10 cellular contexts compared by ENCODE assay signal in genomic region chr17:81039854-81040758, GRCh38. TPM values are rescaled to one million over a fixed set of nuclear protein-coding genes. Genes with fewer than 3 reads are reported as not detected.
DNase-seq lines count a peak whose midpoint lies in the region; ATAC-seq and TF ChIP-seq lines count a peak whose summit lies in the region.
"Had no signal": no experiment of that assay in that cellular context is flagged by ENCODE, and none has a peak within 500 bp of the region (broad histone marks: within the 10 kb centered on the region; RNA-seq: fewer than 3 reads in every experiment).

No MANE protein-coding gene starts in this region.

- no peaks in the 10 kb centered on the region for H3K9me3 Mint-ChIP-seq in activated T-cell treated with anti-CD3 and anti-CD28 coated beads, Interleukin-2, amount 50 U/mL, for 4 hours

- H3K4me3 ChIP-seq in SK-N-MC (peak overlapping the region; percentile 37), fibroblast of villous mesenchyme (ENCODE audit: low read depth, low read length) (peak overlapping the region; percentile 3), stomach smooth muscle (ENCODE audit: low read length in 2 of 2) (peak overlapping the region in 1 of 2 donors; percentile 35)

- peaks cover 81% of the 10 kb centered on the region for H3K4me1 ChIP-seq in stomach smooth muscle (ENCODE audit: control insufficient read depth, insufficient read depth, low read length)

- peaks cover 1% of the 10 kb centered on the region for H3K36me3 Mint-ChIP-seq in activated T-cell treated with anti-CD3 and anti-CD28 coated beads, Interleukin-2, amount 50 U/mL, for 4 hours (ENCODE audit: insufficient read depth)

- no peaks in the 10 kb centered on the region for H3K36me3 ChIP-seq in SK-N-MC (ENCODE audit: insufficient read depth, low read length)
- peaks cover 0 to 2% of the 10 kb centered on the region in 2 donors for H3K36me3 ChIP-seq in stomach smooth muscle (ENCODE audit: control insufficient read depth in 2 of 2, insufficient read depth in 2 of 2, low read length in 2 of 2)

- TF ChIP-seq CTCF in fibroblast of villous mesenchyme (IDR thresholded peaks at IDR 0.05; ENCODE audit: insufficient read depth, low read depth, low read length): no peak

- DNase-seq in NCI-H1417 (lab: John Stamatoyannopoulos, UW) (peak in 2 of 3 experiments; percentile 40 to 72), NCI-H1417 treated with DMSO at 0.1 percent for 48 hours (lab: John Stamatoyannopoulos, UW) (no peak), SK-N-MC (ENCODE audit: low read depth, low spot score) (no peak), fibroblast of villous mesenchyme (ENCODE audit: low read depth) (peak; percentile 66), Ammon's horn (ENCODE audit: low spot score) (no peak)
- DNase-seq in activated T-cell treated with anti-CD3 and anti-CD28 coated beads, Interleukin-2, amount 50 U/mL, for 4 hours: no peak
- DNase-seq: activated CD8-positive, alpha-beta memory T cell treated with anti-CD3 and anti-CD28 coated beads for 24 hours; NCI-H446 treated with DMSO at 0.1 percent for 48 hours had no signal

- peaks cover 14% of the 10 kb centered on the region for H3K4me1 Mint-ChIP-seq in activated T-cell treated with anti-CD3 and anti-CD28 coated beads, Interleukin-2, amount 50 U/mL, for 4 hours (ENCODE audit: low read depth)

- H3K9ac ChIP-seq in SK-N-MC (ENCODE audit: insufficient read length) (no peak overlapping the region), stomach smooth muscle (ENCODE audit: low read length in 2 of 2) (peak overlapping the region in 1 of 2 donors; percentile 5)

- H3K27ac ChIP-seq in SK-N-MC (no peak overlapping the region), stomach smooth muscle (ENCODE audit: low read length) (peak overlapping the region; percentile 80)

- H3K9me3 ChIP-seq in SK-N-MC (ENCODE audit: low read depth, low read length) (no peaks in the 10 kb centered on the region), stomach smooth muscle (ENCODE audit: control insufficient read depth in 2 of 2, low read length in 2 of 2) (no peaks in the 10 kb centered on the region)

- no peak for ATAC-seq in activated T-cell treated with anti-CD3 and anti-CD28 coated beads, Interleukin-2, amount 50 U/mL, for 4 hours
- no peak for ATAC-seq in GM21381 (IDR thresholded peaks at IDR 0.05; ENCODE audit: unreplicated experiment)

- no peak overlapping the region for H3K4me3 Mint-ChIP-seq in activated T-cell treated with anti-CD3 and anti-CD28 coated beads, Interleukin-2, amount 50 U/mL, for 4 hours

- peaks cover 9% of the 10 kb centered on the region for H3K27me3 Mint-ChIP-seq in activated T-cell treated with anti-CD3 and anti-CD28 coated beads, Interleukin-2, amount 50 U/mL, for 4 hours (ENCODE audit: low read depth)

- H3K27me3 ChIP-seq in stomach smooth muscle (ENCODE audit: control insufficient read depth in 1 of 2, insufficient read depth in 2 of 2, low read length in 2 of 2): no peaks in the 10 kb centered on the region

RNA-seq across cellular contexts. Expression of gene BAIAP2, which starts 5.2 kb away (rescaled TPM):
- total RNA-seq in fibroblast of villous mesenchyme: 12.6 and 25.0 TPM in 2 replicates
- 1 to 10 TPM; 4.7 to 9.2 (median 7.4) TPM for total RNA-seq in activated T-cell treated with anti-CD3 and anti-CD28 coated beads, Interleukin-2, amount 50 U/mL, for 4 hours

RNA-seq across cellular contexts. Expression of gene CHMP6, which starts 48.5 kb away (rescaled TPM):
- total RNA-seq in fibroblast of villous mesenchyme: 19.4 and 24.2 TPM in 2 replicates
- 10 to 100 TPM; 35.7 to 42.4 (median 42.1) TPM for total RNA-seq in activated T-cell treated with anti-CD3 and anti-CD28 coated beads, Interleukin-2, amount 50 U/mL, for 4 hours

Comparison
In these comparisons a context has a peak if more than half of its experiments do, and no peak if none do; other contexts are left out.
1. DNase-seq: peak in NCI-H1417 (2 of 3) and fibroblast of villous mesenchyme (single experiment); none in NCI-H1417 treated with DMSO at 0.1 percent for 48 hours (single experiment), SK-N-MC (single experiment), Ammon's horn (single experiment) and activated T-cell treated with anti-CD3 and anti-CD28 coated beads, Interleukin-2, amount 50 U/mL, for 4 hours (single experiment).